ENCODE assay signal across 1 cellular context in the genomic region with DNA sequence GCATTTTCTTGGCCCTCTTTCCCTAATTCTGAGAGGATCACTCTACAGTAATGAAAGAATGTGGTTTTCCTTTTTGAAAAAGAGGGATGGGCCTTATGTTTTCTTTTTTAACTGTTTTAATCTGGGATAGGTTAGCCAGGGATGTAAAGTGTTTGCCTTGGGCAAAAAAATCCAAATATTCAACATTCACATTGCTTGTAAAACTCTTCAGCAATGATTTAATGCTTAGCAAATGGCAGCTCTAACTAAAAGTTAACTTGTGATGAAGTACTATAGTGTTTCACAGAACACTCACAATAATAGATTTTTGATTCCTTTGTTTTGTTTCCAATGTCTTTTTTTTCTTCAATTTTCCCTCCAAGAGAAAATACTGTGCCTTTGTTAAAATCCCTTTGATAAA.
TF ChIP-seq lines count a peak whose summit lies in the region.

No MANE protein-coding gene starts in this region.

TF ChIP-seq in HEK293, 187 proteins besides CTCF, POLR2A, EP300 and RAD21 (continued from another document):
- TF ChIP-seq ZNF626 (tag by site-specific recombination; IDR thresholded peaks at IDR 0.05) (0 out of 2 replicates have a peak, but pooled peaks have one; percentile 8), OVOL3 (tag by site-specific recombination; IDR thresholded peaks at IDR 0.05) (0 out of 2 replicates have a peak, but pooled peaks have one; percentile 63), FEZF1 (tag by site-specific recombination; IDR thresholded peaks at IDR 0.05) (peak; percentile 73), KLF10 (tag by site-specific recombination; IDR thresholded peaks at IDR 0.05) (peak; percentile 53)
TF ChIP-seq in HEK293: peak in this region for 11.
